Comparison of ENCODE assay signal across 17 cellular contexts in genomic region chr12:130700492-130701401, GRCh38. TPM values are rescaled to one million over a fixed set of nuclear protein-coding genes. Genes with fewer than 3 reads are reported as not detected.
DNase-seq lines count a peak whose midpoint lies in the region; ATAC-seq and TF ChIP-seq lines count a peak whose summit lies in the region.
"Had no signal": no experiment of that assay in that cellular context is flagged by ENCODE, and none has a peak within 500 bp of the region (broad histone marks: within the 10 kb centered on the region; RNA-seq: fewer than 3 reads in every experiment).

No MANE protein-coding gene starts in this region.

- peak overlapping the region; percentile 86 for H3K18ac ChIP-seq in neuronal stem cell (ENCODE audit: low read length)

- peak overlapping the region; percentile 45 for H2BK5ac ChIP-seq in neuronal stem cell (ENCODE audit: low read length)

- H2BK15ac ChIP-seq in neuronal stem cell (ENCODE audit: low read length): peak overlapping the region; percentile 86

- H3K4me3 ChIP-seq in neuronal stem cell (ENCODE audit: low read length in 2 of 2) (no peak overlapping the region), foreskin fibroblast (ENCODE audit: low read depth in 1 of 2, low read length in 2 of 2) (no peak overlapping the region), HAP-1 (no peak overlapping the region)

- H3K27me3 Mint-ChIP-seq in brain: peaks cover 1% of the 10 kb centered on the region
- peaks cover 5 to 7% of the 10 kb centered on the region in 2 donors for H3K27me3 Mint-ChIP-seq in stimulated activated naive B cell treated with anti-CD40 and anti-IgM and Interleukin-4, amounts not matched to agents 10 μg/mL and 1 μg/mL and 100 μg/mL, for 72 hours

- H3K27me3 ChIP-seq in neuronal stem cell (ENCODE audit: control insufficient read depth in 3 of 3, insufficient read depth in 3 of 3, low read depth in 1 of 3, low read length in 3 of 3) (peaks cover 0 to 16% (median 0%) of the 10 kb centered on the region in 3 experiments), HAP-1 (ENCODE audit: low read depth) (0 out of 2 replicates have a peak, but pooled peaks cover 3% of the 10 kb centered on the region)

- H3K9me3 ChIP-seq in neuronal stem cell (replicated peaks in 1 of 2; ENCODE audit: control insufficient read depth in 2 of 2, insufficient read depth in 1 of 2, low read depth in 1 of 2, low read length in 2 of 2) (peaks cover 0 to 4% of the 10 kb centered on the region in 2 donors), HAP-1 (no peaks in the 10 kb centered on the region)

- peak overlapping the region; percentile 91 for H3K4ac ChIP-seq in neuronal stem cell (ENCODE audit: low read length)

- H3K4me3 Mint-ChIP-seq in brain: no peak overlapping the region
- H3K4me3 Mint-ChIP-seq in stimulated activated naive B cell treated with anti-CD40 and anti-IgM and Interleukin-4, amounts not matched to agents 10 μg/mL and 1 μg/mL and 100 μg/mL, for 72 hours: no peak overlapping the region
- H3K4me3 Mint-ChIP-seq: CD14-positive monocyte had no signal

- peaks cover 2% of the 10 kb centered on the region for H3K79me1 ChIP-seq in neuronal stem cell (ENCODE audit: low read depth, low read length)

- peak overlapping the region in 3 of 5 experiments; percentile 27 to 47 (median 31) for H3K27ac Mint-ChIP-seq in brain
- H3K27ac Mint-ChIP-seq in stimulated activated naive B cell treated with anti-CD40 and anti-IgM and Interleukin-4, amounts not matched to agents 10 μg/mL and 1 μg/mL and 100 μg/mL, for 72 hours: no peak overlapping the region
- H3K27ac Mint-ChIP-seq: CD14-positive monocyte had no signal

- peak overlapping the region; percentile 7 for H4K91ac ChIP-seq in neuronal stem cell (ENCODE audit: low read depth, low read length, poor library complexity)

- no peak overlapping the region for H3K4me2 ChIP-seq in neuronal stem cell (ENCODE audit: insufficient read depth, low read length, poor library complexity, severe bottlenecking)

- H3K36me3 ChIP-seq in neuronal stem cell (replicated peaks in 1 of 2; ENCODE audit: control insufficient read depth in 2 of 2, insufficient read depth in 2 of 2, low read length in 2 of 2) (no peaks in the 10 kb centered on the region), HAP-1 (replicated peaks) (no peaks in the 10 kb centered on the region)

- no CpG with 5 or more reads among the region's 14 CpGs for WGBS in neuronal stem cell (ENCODE audit: extremely low coverage in 2 of 2, insufficient read length in 2 of 2, insufficient replicate concordance in 1 of 2), 2 donors

- no peak overlapping the region for H3K9ac ChIP-seq in neuronal stem cell (ENCODE audit: low read depth, low read length, poor library complexity)

- H3K23ac ChIP-seq in neuronal stem cell (ENCODE audit: low read depth, low read length, poor library complexity): no peak overlapping the region

- H3K9me3 Mint-ChIP-seq in brain: peaks cover 0 to 73% (median 3%) of the 10 kb centered on the region in 5 experiments
- no peaks in the 10 kb centered on the region for H3K9me3 Mint-ChIP-seq in stimulated activated naive B cell treated with anti-CD40 and anti-IgM and Interleukin-4, amounts not matched to agents 10 μg/mL and 1 μg/mL and 100 μg/mL, for 72 hours

- peak; percentile 21 for DNase-seq in activated effector memory CD4-positive, alpha-beta T cell treated with anti-CD3 and anti-CD28 coated beads, Interleukin-2, amount 50 U/mL, for 16 hours
- DNase-seq in activated effector memory CD4-positive, alpha-beta T cell treated with Interleukin-2 at 50 U/mL for 16 hours: no peak
- no peak for DNase-seq in neuronal stem cell (ENCODE audit: low spot score)
- no peak for DNase-seq in stimulated activated naive B cell treated with anti-CD40 and anti-IgM and Interleukin-4, amounts not matched to agents 10 μg/mL and 1 μg/mL and 100 μg/mL, for 72 hours
- DNase-seq in foreskin fibroblast: no peak
- no peak for DNase-seq in HAP-1 (ENCODE audit: low spot score in 2 of 2)
- DNase-seq: DMS79, HCEC 1CT, NCI-H1048, NCI-H1694, NCI-H2171, NCI-H446 treated with DMSO at 0.1 percent for 48 hours, NCI-H748 treated with DMSO at 0.1 percent for 48 hours, SHP77 treated with DMSO at 0.1 percent for 48 hours had no signal

- H3K4me1 ChIP-seq in neuronal stem cell (ENCODE audit: control insufficient read depth in 2 of 2, insufficient read depth in 1 of 2, low read depth in 1 of 2, low read length in 2 of 2) (peaks cover 0 to 26% of the 10 kb centered on the region in 2 donors), HAP-1 (no peaks in the 10 kb centered on the region)

- H3K36me3 Mint-ChIP-seq in brain: peaks cover 13% of the 10 kb centered on the region
- no peaks in the 10 kb centered on the region for H3K36me3 Mint-ChIP-seq in stimulated activated naive B cell treated with anti-CD40 and anti-IgM and Interleukin-4, amounts not matched to agents 10 μg/mL and 1 μg/mL and 100 μg/mL, for 72 hours
- H3K36me3 Mint-ChIP-seq: CD14-positive monocyte had no signal

- no peak overlapping the region for H2AFZ ChIP-seq in neuronal stem cell (ENCODE audit: low read length)

- no peak overlapping the region for H3K27ac ChIP-seq in neuronal stem cell (replicated peaks; ENCODE audit: low read length)
- H3K27ac ChIP-seq: HL-60 had no signal

- in situ Hi-C loops in HAP-1 (cut with MboI; ENCODE audit: low sequenced_read_pairs): no loop called here

- H4K8ac ChIP-seq in neuronal stem cell (ENCODE audit: low read depth, low read length): peak overlapping the region; percentile 86

- peaks cover 45% of the 10 kb centered on the region for H3K4me1 Mint-ChIP-seq in brain
- H3K4me1 Mint-ChIP-seq in stimulated activated naive B cell treated with anti-CD40 and anti-IgM and Interleukin-4, amounts not matched to agents 10 μg/mL and 1 μg/mL and 100 μg/mL, for 72 hours: no peaks in the 10 kb centered on the region
- H3K4me1 Mint-ChIP-seq: CD14-positive monocyte had no signal

- H2AK5ac ChIP-seq in neuronal stem cell (ENCODE audit: low read depth, low read length): peak overlapping the region; percentile 98

- TF ChIP-seq CTCF in brain (conservative IDR thresholded peaks at IDR 0.05) (no peak), foreskin fibroblast (IDR thresholded peaks at IDR 0.05; ENCODE audit: low read depth, low read length) (no peak)

- peak overlapping the region; percentile 17 for H2BK12ac ChIP-seq in neuronal stem cell (ENCODE audit: low read length)

- H2BK120ac ChIP-seq in neuronal stem cell (ENCODE audit: low read depth, low read length): peak overlapping the region; percentile 82

- H3K14ac ChIP-seq in neuronal stem cell (ENCODE audit: low read length): peak overlapping the region; percentile 97

- no peak for ATAC-seq in stimulated activated naive B cell treated with anti-CD40 and anti-IgM and Interleukin-4, amounts not matched to agents 10 μg/mL and 1 μg/mL and 100 μg/mL, for 72 hours (replicated peaks)

RNA-seq across cellular contexts. Expression of gene RIMBP2, which starts 15.4 kb away (rescaled TPM):
- polyA plus RNA-seq in brain (ENCODE audit: insufficient read depth, low read depth, low replicate concordance): 15.0 TPM
- polyA plus RNA-seq in neuronal stem cell (2013, experiment 1 of 2): 6.0 TPM
- polyA plus RNA-seq in neuronal stem cell (2013, experiment 2 of 2): 6.5 TPM
- polyA plus RNA-seq: CD14-positive monocyte had no signal
